3 cellular contexts compared by ENCODE assay signal in genomic region chr1:16713480-16713879, GRCh38. TPM values are rescaled to one million over a fixed set of nuclear protein-coding genes. Genes with fewer than 3 reads are reported as not detected.
"Had no signal": no experiment of that assay in that cellular context is flagged by ENCODE, and none has a peak within 500 bp of the region (broad histone marks: within the 10 kb centered on the region; RNA-seq: fewer than 3 reads in every experiment).

No MANE protein-coding gene starts in this region.

RNA-seq across cellular contexts. Expression of gene RNU1-4, which starts 26.8 kb away (rescaled TPM):
- total RNA-seq: GM23248, GM23338, H4 had no signal
- polyA plus RNA-seq: GM23248, GM23338 had no signal

RNA-seq across cellular contexts. Expression of gene RNU1-3, which starts 46.7 kb away (rescaled TPM):
- total RNA-seq: GM23248, GM23338, H4 had no signal
- polyA plus RNA-seq: GM23248, GM23338 had no signal
